Comparison of ENCODE assay signal across 8 cellular contexts in the genomic region with DNA sequence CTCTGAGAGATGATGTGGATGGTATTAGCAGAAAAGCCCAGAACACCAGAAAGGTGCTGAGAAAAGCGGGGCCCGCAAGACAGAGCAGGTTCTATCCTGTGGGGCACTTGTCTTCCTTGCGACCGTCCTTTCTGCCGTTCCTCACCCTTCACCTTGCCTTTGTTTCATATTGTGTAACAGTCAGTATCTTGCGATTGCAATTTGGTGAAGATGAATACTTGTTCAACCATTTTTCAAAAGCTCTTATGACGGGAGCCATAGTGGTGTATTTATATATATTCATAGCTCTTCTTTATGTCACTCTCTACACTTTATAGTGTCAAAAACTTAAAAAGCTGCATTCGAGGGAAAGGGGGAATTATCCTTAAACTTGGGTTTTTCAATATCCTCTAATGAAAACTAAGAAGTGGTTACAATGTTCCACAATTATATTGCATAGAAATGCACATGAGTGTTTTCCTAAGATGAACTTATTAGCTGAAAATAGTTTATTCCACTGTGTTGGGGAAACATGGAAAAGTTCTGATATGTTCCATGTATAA. TPM values are rescaled to one million over a fixed set of nuclear protein-coding genes. Genes with fewer than 3 reads are reported as not detected.
A peak's percentile ranks its signal among the peaks of the same experiment; 100 is the strongest.
DNase-seq lines count a peak whose midpoint lies in the region; ATAC-seq and TF ChIP-seq lines count a peak whose summit lies in the region.

No MANE protein-coding gene starts in this region.

- no peaks in the 10 kb centered on the region for H4K20me1 ChIP-seq in BLaER1 treated with 17β-estradiol and CSF1 and Interleukin-3, amounts not matched to agents 10 nM and 100 nM
- H4K20me1 ChIP-seq in HCT116 (ENCODE audit: insufficient read depth) (no peaks in the 10 kb centered on the region), osteoblast (ENCODE audit: insufficient read depth, low read length) (peaks cover 4% of the 10 kb centered on the region)

- H3K27ac ChIP-seq in BLaER1 treated with 17β-estradiol and CSF1 and Interleukin-3, amounts not matched to agents 10 nM and 100 nM, result no peak overlapping the region
- H3K27ac ChIP-seq in HCT116 (ENCODE audit: low read depth, low read length), result no peak overlapping the region
- no peak overlapping the region for H3K27ac ChIP-seq in Panc1 (ENCODE audit: low read length)
- H3K27ac ChIP-seq in esophagus squamous epithelium, result peak overlapping the region; percentile 64 to 87 (median 84)
- H3K27ac ChIP-seq in osteoblast (ENCODE audit: low read depth, low read length), result peak overlapping the region; percentile 61

- POLR2A ChIA-PET in HCT116 (lab: Charles Lee), result no interaction called here
- POLR2A ChIA-PET in Panc1 (lab: Charles Lee), result no interaction called here

- DNase-seq in HCT116 (ENCODE audit: low read depth, low spot score) (no peak), Panc1 (ENCODE audit: low read depth, low spot score) (no peak), esophagus squamous epithelium (lab: John Stamatoyannopoulos, UW) (no peak), osteoblast (ENCODE audit: insufficient read length, low spot score, missing footprints) (no peak), NCI-H510A treated with DMSO at 0.1 percent for 48 hours (lab: John Stamatoyannopoulos, UW) (no peak), DMS114 treated with DMSO at 0.1 percent for 48 hours (lab: John Stamatoyannopoulos, UW; ENCODE audit: unreplicated experiment) (no peak)

- CTCF ChIA-PET in HCT116 (lab: Charles Lee), result no interaction called here
- CTCF ChIA-PET in Panc1 (lab: Charles Lee), result interaction anchor here (0.6 to 1.0 kb wide), 2 partner anchors 9 to 196 kb away, joined by 3 read pairs; no protein-coding TSS in a partner anchor

- intact Hi-C loops in HCT116 (cut with micrococcal nuclease) (no loop called here), Panc1 (cut with micrococcal nuclease; ENCODE audit: unreplicated experiment) (no loop called here), esophagus squamous epithelium (cut with DNase I) (no loop called here)

- no peaks in the 10 kb centered on the region for H3K9me2 ChIP-seq in HCT116 (ENCODE audit: insufficient read depth)

- no peak overlapping the region for H2AFZ ChIP-seq in HCT116 (ENCODE audit: low read depth, low read length, poor library complexity, severe bottlenecking)
- H2AFZ ChIP-seq in osteoblast (ENCODE audit: low read length), result peak overlapping the region; percentile 92

- H3K79me2 ChIP-seq in HCT116 (ENCODE audit: insufficient read depth, low read length), result no peaks in the 10 kb centered on the region
- H3K79me2 ChIP-seq in osteoblast (ENCODE audit: insufficient read depth, low read length), result no peaks in the 10 kb centered on the region

- H3K4me3 ChIP-seq in BLaER1 treated with 17β-estradiol and CSF1 and Interleukin-3, amounts not matched to agents 10 nM and 100 nM, result peak overlapping the region in 9 of 10 experiments; percentile 45 to 63 (median 50); a peak in 13 of 20 replicates
- H3K4me3 ChIP-seq in HCT116 (replicated peaks in 1 of 2; ENCODE audit: low read depth in 1 of 2, low read length in 2 of 2), result peak overlapping the region in 1 of 2 experiments; percentile 32; a peak in 1 of 4 replicates
- H3K4me3 ChIP-seq in Panc1 (ENCODE audit: low read depth in 2 of 2, low read length in 2 of 2), result peak overlapping the region; percentile 44 to 63
- peak overlapping the region; percentile 35 to 68 (median 62) for H3K4me3 ChIP-seq in esophagus squamous epithelium
- H3K4me3 ChIP-seq in osteoblast (ENCODE audit: insufficient read depth, low read length), result peak overlapping the region; percentile 79

- TF ChIP-seq POLR2A in HCT116 (IDR thresholded peaks at IDR 0.05; ENCODE audit: borderline replicate concordance, extremely low read depth, insufficient read depth, insufficient read length), result no peak
- no peak for TF ChIP-seq POLR2A in esophagus squamous epithelium (IDR thresholded peaks at IDR 0.05)

- H3K27me3 ChIP-seq in BLaER1 treated with 17β-estradiol and CSF1 and Interleukin-3, amounts not matched to agents 10 nM and 100 nM, result peaks cover 15 to 23% (median 16%) of the 10 kb centered on the region in 11 experiments
- H3K27me3 ChIP-seq in HCT116 (ENCODE audit: insufficient read depth, low read length), result no peaks in the 10 kb centered on the region
- H3K27me3 ChIP-seq in Panc1 (ENCODE audit: control insufficient read depth, insufficient read depth, low read length), result peaks cover 4% of the 10 kb centered on the region; the same call in 1 of the 2 replicates
- H3K27me3 ChIP-seq in esophagus squamous epithelium, result no peaks in the 10 kb centered on the region
- H3K27me3 ChIP-seq in osteoblast (ENCODE audit: insufficient read depth, low read length), result peaks cover 27% of the 10 kb centered on the region

- peak overlapping the region in 6 of 11 experiments; percentile 4 to 59 (median 40); a peak in 7 of 22 replicates for H3K9ac ChIP-seq in BLaER1 treated with 17β-estradiol and CSF1 and Interleukin-3, amounts not matched to agents 10 nM and 100 nM
- no peak overlapping the region for H3K9ac ChIP-seq in HCT116 (ENCODE audit: low read length)

- TF ChIP-seq CTCF in HCT116 (IDR thresholded peaks at IDR 0.05 in 2 of 3, conservative IDR thresholded peaks at IDR 0.05 in 1 of 3; ENCODE audit: borderline replicate concordance in 1 of 3, insufficient read depth in 1 of 3, low read depth in 2 of 3, low read length in 2 of 3) (no peak), Panc1 (IDR thresholded peaks at IDR 0.05) (no peak), esophagus squamous epithelium (IDR thresholded peaks at IDR 0.05) (no peak), osteoblast (IDR thresholded peaks at IDR 0.05; ENCODE audit: extremely low read depth, low read depth, low read length) (no peak)

- in situ Hi-C loops in Panc1 (cut with HindIII; ENCODE audit: low pct_unique_long_range_greater_than_20kb, low sequenced_read_pairs), result no loop called here

- BruUV-seq in HCT116 (replicated peaks; lab: Mats Ljungman, UMichigan) (no TSS peak), Panc1 (replicated peaks; lab: Mats Ljungman, UMichigan) (no TSS peak)

- TF ChIP-seq RAD21 in HCT116 (IDR thresholded peaks at IDR 0.05; ENCODE audit: low read depth), result no peak

- H3K36me3 ChIP-seq in BLaER1 treated with 17β-estradiol and CSF1 and Interleukin-3, amounts not matched to agents 10 nM and 100 nM, result no peaks in the 10 kb centered on the region
- H3K36me3 ChIP-seq in HCT116 (ENCODE audit: control insufficient read depth in 1 of 2, insufficient read depth in 2 of 2, low read length in 2 of 2) (no peaks in the 10 kb centered on the region), Panc1 (ENCODE audit: control insufficient read depth, insufficient read depth, low read length) (no peaks in the 10 kb centered on the region), esophagus squamous epithelium (no peaks in the 10 kb centered on the region), osteoblast (ENCODE audit: insufficient read depth, low read length) (no peaks in the 10 kb centered on the region)

- RAD21 ChIA-PET in HCT116 (lab: Charles Lee; ENCODE audit: low non-redundant PET in 1 of 2, low total read pairs in 2 of 2, uncharacterized antibody in 2 of 2, unreplicated experiment in 2 of 2), result no interaction called here

- H3K9me3 ChIP-seq in BLaER1 treated with 17β-estradiol and CSF1 and Interleukin-3, amounts not matched to agents 10 nM and 100 nM (replicated peaks in 1 of 11), result no peaks in the 10 kb centered on the region
- H3K9me3 ChIP-seq in HCT116 (ENCODE audit: control insufficient read depth in 1 of 2, insufficient read depth in 1 of 2, low read depth in 1 of 2, low read length in 2 of 2) (no peaks in the 10 kb centered on the region), Panc1 (ENCODE audit: control insufficient read depth, insufficient read depth, low read depth, low read length) (no peaks in the 10 kb centered on the region), esophagus squamous epithelium (no peaks in the 10 kb centered on the region), osteoblast (ENCODE audit: low read depth, low read length) (no peaks in the 10 kb centered on the region)

- H3K4me1 ChIP-seq in BLaER1 treated with 17β-estradiol and CSF1 and Interleukin-3, amounts not matched to agents 10 nM and 100 nM, result peaks cover 0 to 9% (median 2%) of the 10 kb centered on the region in 10 experiments; a peak in 6 of 20 replicates
- peaks cover 0 to 8% of the 10 kb centered on the region in 2 experiments; a peak in 1 of 4 replicates for H3K4me1 ChIP-seq in HCT116 (ENCODE audit: control insufficient read depth in 1 of 2, insufficient read depth in 2 of 2, low read length in 2 of 2)
- no peaks in the 10 kb centered on the region for H3K4me1 ChIP-seq in Panc1 (ENCODE audit: control insufficient read depth, insufficient read depth, low read length)
- peaks cover 0 to 37% (median 6%) of the 10 kb centered on the region in 3 donors for H3K4me1 ChIP-seq in esophagus squamous epithelium
- H3K4me1 ChIP-seq in osteoblast (ENCODE audit: insufficient read depth, low read length), result peaks cover 12% of the 10 kb centered on the region

- WGBS in esophagus squamous epithelium, 2 donors, result 4 to 10% methylated on average over 8 of the region's 8 CpGs

- ATAC-seq in HCT116, result no peak
- ATAC-seq in Panc1, result peak; percentile 58
- no peak for ATAC-seq in HG02571 (IDR thresholded peaks at IDR 0.05; ENCODE audit: unreplicated experiment)

- H3K4me2 ChIP-seq in BLaER1 treated with 17β-estradiol and CSF1 and Interleukin-3, amounts not matched to agents 10 nM and 100 nM, result peak overlapping the region; percentile 58 to 84 (median 72)
- peak overlapping the region; percentile 49 for H3K4me2 ChIP-seq in HCT116 (ENCODE audit: low read length)
- peak overlapping the region; percentile 99 for H3K4me2 ChIP-seq in osteoblast (ENCODE audit: insufficient read depth, low read length)

TF ChIP-seq in HCT116, 20 proteins besides CTCF, POLR2A, EP300 and RAD21:
- TF ChIP-seq ZNF274 (IDR thresholded peaks at IDR 0.05; ENCODE audit: low read depth, low read length), result no peak

RNA-seq across cellular contexts. Expression of a gene that starts 0.8 kb away (rescaled TPM):
- total RNA-seq in HCT116 (2021; ENCODE audit: unreplicated experiment), result 21.0 TPM
- polyA plus RNA-seq in HCT116 (2012), result 8.3 and 11.5 TPM in 2 replicates
- 26.6 TPM for total RNA-seq in Panc1 (2021; ENCODE audit: unreplicated experiment)
- polyA plus RNA-seq in Panc1 (2012; ENCODE audit: insufficient read length), result 13.9 TPM
- 10 to 100 TPM; 15.1 to 30.2 (median 24.0) TPM for total RNA-seq in esophagus squamous epithelium
- 16.3 and 20.9 TPM in 2 replicates for total RNA-seq in osteoblast

Comparison
In these comparisons a context has a peak if more than half of its experiments do, and no peak if none do; other contexts are left out.
1. H3K27ac ChIP-seq: peak in esophagus squamous epithelium (4 of 4) and osteoblast (single experiment); none in BLaER1 treated with 17β-estradiol and CSF1 and Interleukin-3, amounts not matched to agents 10 nM and 100 nM (0 of 11), HCT116 (single experiment) and Panc1 (single experiment).
2. H3K4me2 ChIP-seq: peak in every context shown above with its lines; median percentile 99 in osteoblast; 72 in BLaER1 treated with 17β-estradiol and CSF1 and Interleukin-3, amounts not matched to agents 10 nM and 100 nM; 49 in HCT116.